10 cellular contexts compared by ENCODE assay signal in the genomic region with DNA sequence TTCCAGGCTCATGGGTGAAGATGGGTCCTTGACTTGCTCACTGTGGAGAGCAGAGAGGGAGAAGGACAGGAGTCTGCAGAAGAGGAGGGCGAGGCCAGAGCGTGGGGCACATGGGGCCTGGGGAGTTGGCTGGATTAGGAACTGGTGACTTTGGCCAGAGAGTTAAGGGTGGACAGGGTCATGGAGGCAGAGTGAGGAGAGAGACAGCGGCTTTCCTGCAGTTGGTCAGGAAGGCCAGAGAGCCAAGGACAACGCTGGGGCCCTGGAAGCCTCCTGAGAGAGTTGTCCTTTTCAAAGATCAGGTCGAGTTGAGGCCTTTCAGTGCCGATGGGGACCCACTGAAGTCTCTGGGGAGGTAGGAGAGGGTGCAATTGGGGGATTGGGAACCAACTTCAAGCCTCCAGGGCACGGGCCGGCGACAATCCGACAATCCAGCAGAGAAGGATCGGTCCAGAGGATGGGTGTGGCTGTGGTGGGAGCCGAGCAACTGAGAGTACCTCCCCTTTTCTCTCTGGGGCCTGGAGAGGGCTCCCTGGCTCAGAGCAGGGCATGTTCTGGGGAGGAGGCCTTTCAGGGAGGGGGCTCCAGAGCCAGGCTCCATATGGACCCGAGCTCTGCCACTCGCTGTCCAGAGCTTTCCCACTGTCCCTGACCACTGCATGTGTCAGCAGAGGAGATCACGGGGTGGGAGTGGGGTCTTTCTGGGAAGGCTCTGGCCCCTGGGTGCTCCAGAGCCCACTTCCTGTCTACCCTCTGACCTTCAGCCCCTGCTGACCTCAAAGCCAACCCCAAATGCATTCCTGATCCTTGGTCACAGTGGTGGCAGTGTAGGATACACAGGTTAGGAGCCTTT. TPM values are rescaled to one million over a fixed set of nuclear protein-coding genes. Genes with fewer than 3 reads are reported as not detected.
DNase-seq lines count a peak whose midpoint lies in the region; ATAC-seq and TF ChIP-seq lines count a peak whose summit lies in the region.
"Had no signal": no experiment of that assay in that cellular context is flagged by ENCODE, and none has a peak within 500 bp of the region (broad histone marks: within the 10 kb centered on the region; RNA-seq: fewer than 3 reads in every experiment).

No MANE protein-coding gene starts in this region.

- H3K4me3 ChIP-seq in PC-9, result no peak overlapping the region

- H3K27me3 ChIP-seq in PC-9 (ENCODE audit: insufficient read depth, low read depth), result no peaks in the 10 kb centered on the region

- H3K9me2 ChIP-seq in PC-9 (ENCODE audit: insufficient read depth), result no peaks in the 10 kb centered on the region

- peak overlapping the region; percentile 73 for H3K4me2 ChIP-seq in PC-9

- peak overlapping the region; percentile 71 for H3K4me3 Mint-ChIP-seq in endothelial cell (ENCODE audit: unreplicated experiment)
- no peak overlapping the region for H3K4me3 Mint-ChIP-seq in neural crest cell
- H3K4me3 Mint-ChIP-seq: IgD-negative memory B cell had no signal

- H3K79me2 ChIP-seq in PC-9 (ENCODE audit: low read depth), result peaks cover 46% of the 10 kb centered on the region

- ATAC-seq in HG03097 (IDR thresholded peaks at IDR 0.05; ENCODE audit: low FRiP score, unreplicated experiment), result no peak
- ATAC-seq in GM18511 (IDR thresholded peaks at IDR 0.05; ENCODE audit: unreplicated experiment), result no peak

- DNase-seq in AG08395 (ENCODE audit: low spot score) (peak; percentile 44), PC-9 (peak in 1 of 2 experiments; percentile 67), endothelial cell (ENCODE audit: low spot score) (no peak), neural crest cell (ENCODE audit: low read depth, low spot score) (no peak), CD1c-positive myeloid dendritic cell (ENCODE audit: extremely low spot score) (no peak), cerebellar cortex (ENCODE audit: low spot score) (no peak)
- DNase-seq: small intestine had no signal

- H3K27ac ChIP-seq in PC-9, result peak overlapping the region; percentile 96

- H3K36me3 Mint-ChIP-seq in endothelial cell (ENCODE audit: low read depth, unreplicated experiment) (peaks cover 29% of the 10 kb centered on the region), neural crest cell (ENCODE audit: low read depth) (peaks cover 10% of the 10 kb centered on the region)

- H3F3A ChIP-seq in PC-9 (ENCODE audit: insufficient read depth, low read depth), result peaks cover 35% of the 10 kb centered on the region

- no peaks in the 10 kb centered on the region for H3K9me3 ChIP-seq in PC-9 (ENCODE audit: insufficient read depth, low read depth)

- no peak for TF ChIP-seq CTCF in PC-9 (conservative IDR thresholded peaks at IDR 0.05)
- no peak for TF ChIP-seq CTCF in endothelial cell (IDR thresholded peaks at IDR 0.05; ENCODE audit: unreplicated experiment)
- no peak for TF ChIP-seq CTCF in neural crest cell (conservative IDR thresholded peaks at IDR 0.05)

- H3K27ac Mint-ChIP-seq in endothelial cell (ENCODE audit: unreplicated experiment) (peak overlapping the region; percentile 52), neural crest cell (ENCODE audit: unreplicated experiment) (peak overlapping the region; percentile 55)

- peaks cover 24% of the 10 kb centered on the region for H3K4me1 Mint-ChIP-seq in endothelial cell (ENCODE audit: unreplicated experiment)
- peaks cover 19% of the 10 kb centered on the region for H3K4me1 Mint-ChIP-seq in neural crest cell

- H3K4me1 ChIP-seq in PC-9 (replicated peaks; ENCODE audit: insufficient read depth), result peaks cover 44% of the 10 kb centered on the region

- POLR2A ChIA-PET in PC-9 (lab: Charles Lee; ENCODE audit: unreplicated experiment), result interaction anchor here (0.5 to 1.1 kb wide), 9 partner anchors 10 to 378 kb away, joined by 3 to 33 read pairs (median 6); partner anchors contain the start of genes KYAT1 and SH3GLB2

- H3K27me3 Mint-ChIP-seq in endothelial cell (ENCODE audit: unreplicated experiment) (peaks cover 14% of the 10 kb centered on the region), neural crest cell (ENCODE audit: low read depth) (no peaks in the 10 kb centered on the region)
- H3K27me3 Mint-ChIP-seq: IgD-negative memory B cell had no signal

- no peak overlapping the region for H2AFZ ChIP-seq in PC-9

- intact Hi-C loops in PC-9 (cut with micrococcal nuclease; ENCODE audit: unreplicated experiment), result loop anchor here (5.0 kb wide), 1 partner anchor 226 kb away; the partner anchor contains the start of gene SET

- no peaks in the 10 kb centered on the region for H3K9me3 Mint-ChIP-seq in endothelial cell (ENCODE audit: unreplicated experiment)
- H3K9me3 Mint-ChIP-seq in neural crest cell, result no peaks in the 10 kb centered on the region
- H3K9me3 Mint-ChIP-seq: IgD-negative memory B cell had no signal

- TSS peak; percentile 26 for BruUV-seq in PC-9 (replicated peaks; lab: Mats Ljungman, UMichigan)

- H3K36me3 ChIP-seq in PC-9 (ENCODE audit: low read depth), result peaks cover 10% of the 10 kb centered on the region; the same call in 1 of the 2 replicates

- CTCF ChIA-PET in PC-9 (lab: Charles Lee), result interaction anchor here (0.7 to 1.3 kb wide), 2 partner anchors 10 to 14 kb away, joined by 4 to 5 read pairs; no protein-coding TSS in a partner anchor

- no peaks in the 10 kb centered on the region for H4K20me1 ChIP-seq in PC-9 (ENCODE audit: insufficient read depth)

RNA-seq across cellular contexts. Expression of gene PHYHD1, which starts 7.5 kb away (rescaled TPM):
- 4.2 and 6.3 TPM in 2 replicates for total RNA-seq in PC-9 (2021)
- 10.3 TPM for total RNA-seq in endothelial cell (ENCODE audit: unreplicated experiment)
- total RNA-seq in neural crest cell, result 3.9 and 5.0 TPM in 2 replicates

RNA-seq across cellular contexts. Expression of gene LRRC8A, which starts 31.3 kb away (rescaled TPM):
- total RNA-seq in PC-9 (2021), result 90.3 and 95.7 TPM in 2 replicates
- 54.3 TPM for total RNA-seq in endothelial cell (ENCODE audit: unreplicated experiment)
- 48.5 and 49.7 TPM in 2 replicates for total RNA-seq in neural crest cell

RNA-seq across cellular contexts. Expression of gene KYAT1, which starts 31.5 kb away (rescaled TPM):
- 26.1 and 27.6 TPM in 2 replicates for total RNA-seq in PC-9 (2021)
- total RNA-seq in endothelial cell (ENCODE audit: unreplicated experiment), result 3.3 TPM
- 17.7 and 17.9 TPM in 2 replicates for total RNA-seq in neural crest cell

RNA-seq across cellular contexts. Expression of gene DOLK, which starts 34.1 kb away (rescaled TPM):
- 18.0 and 19.0 TPM in 2 replicates for total RNA-seq in PC-9 (2021)
- 18.2 TPM for total RNA-seq in endothelial cell (ENCODE audit: unreplicated experiment)
- total RNA-seq in neural crest cell, result 20.7 and 21.1 TPM in 2 replicates

RNA-seq across cellular contexts. Expression of gene NUP188, which starts 34.2 kb away (rescaled TPM):
- 59.7 and 90.0 TPM in 2 replicates for total RNA-seq in PC-9 (2021)
- 44.0 TPM for total RNA-seq in endothelial cell (ENCODE audit: unreplicated experiment)
- 128 TPM in 2 replicates for total RNA-seq in neural crest cell
